In genomic region chr2:130207051-130207450, GRCh38 we compare ENCODE assay signal across 4 cellular contexts. TPM values are rescaled to one million over a fixed set of nuclear protein-coding genes. Genes with fewer than 3 reads are reported as not detected.
"Had no signal": no experiment of that assay in that cellular context is flagged by ENCODE, and none has a peak within 500 bp of the region (broad histone marks: within the 10 kb centered on the region; RNA-seq: fewer than 3 reads in every experiment).

No MANE protein-coding gene starts in this region.

RNA-seq across cellular contexts. Expression of gene TUBA3E, which starts 8.8 kb away (rescaled TPM):
- total RNA-seq: GM23248, H1, H7, HFFc6 had no signal
- polyA plus RNA-seq: GM23248, H1 had no signal
